ENCODE assay signal across 17 cellular contexts in the genomic region with DNA sequence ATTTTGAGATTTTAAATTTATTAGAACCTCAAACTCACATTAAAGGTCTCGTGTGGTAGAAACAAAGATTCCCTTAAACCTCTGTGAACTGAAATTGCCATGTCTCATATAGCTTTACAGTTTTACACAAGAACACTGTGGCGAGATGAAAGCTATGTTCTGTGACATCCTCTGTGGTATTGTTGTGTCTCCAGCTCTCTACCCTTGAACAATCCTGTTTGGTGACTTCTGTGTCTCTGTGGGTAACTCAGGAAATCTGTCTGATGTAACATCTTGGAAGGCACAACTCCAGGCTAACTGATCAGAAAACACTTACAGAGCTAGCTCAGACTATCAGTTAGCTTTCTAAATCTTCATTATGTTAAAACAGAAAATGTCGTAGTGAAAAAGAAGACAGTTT.
A peak's percentile ranks its signal among the peaks of the same experiment; 100 is the strongest.
DNase-seq lines count a peak whose midpoint lies in the region; ATAC-seq, FAIRE-seq and TF ChIP-seq lines count a peak whose summit lies in the region.
"Had no signal": no experiment of that assay in that cellular context is flagged by ENCODE, and none has a peak within 500 bp of the region (broad histone marks: within the 10 kb centered on the region; RNA-seq: fewer than 3 reads in every experiment).

No MANE protein-coding gene starts in this region.

- POLR2A ChIA-PET in CD4-positive, alpha-beta memory T cell (lab: Charles Lee; ENCODE audit: partially characterized antibody) = no interaction called here
- POLR2A ChIA-PET in naive thymus-derived CD8-positive, alpha-beta T cell (lab: Charles Lee) = no interaction called here

- H3K27me3 Mint-ChIP-seq in CD4-positive, alpha-beta memory T cell = no peaks in the 10 kb centered on the region
- H3K27me3 Mint-ChIP-seq in naive thymus-derived CD8-positive, alpha-beta T cell = no peaks in the 10 kb centered on the region
- H3K27me3 Mint-ChIP-seq: central memory CD8-positive, alpha-beta T cell; stimulated activated memory B cell treated with anti-CD40 and anti-IgM and Interleukin-4, amounts not matched to agents 10 μg/mL and 1 μg/mL and 100 μg/mL, for 72 hours had no signal

- no peaks in the 10 kb centered on the region for H3K9me3 Mint-ChIP-seq in CD4-positive, alpha-beta memory T cell
- H3K9me3 Mint-ChIP-seq in naive thymus-derived CD8-positive, alpha-beta T cell = no peaks in the 10 kb centered on the region
- H3K9me3 Mint-ChIP-seq: activated naive CD4-positive, alpha-beta T cell treated with anti-CD3 and anti-CD28 coated beads, Interleukin-2, amount 50 U/mL, for 72 hours; central memory CD8-positive, alpha-beta T cell; stimulated activated memory B cell treated with anti-CD40 and anti-IgM and Interleukin-4, amounts not matched to agents 10 μg/mL and 1 μg/mL and 100 μg/mL, for 72 hours had no signal

- H3K4me1 ChIP-seq in BLaER1 = peaks cover 37% of the 10 kb centered on the region
- H3K4me1 ChIP-seq in keratinocyte (ENCODE audit: control insufficient read depth, extremely low read depth, insufficient read depth, low read length) = peaks cover 15% of the 10 kb centered on the region
- H3K4me1 ChIP-seq in CD4-positive, alpha-beta memory T cell (ENCODE audit: insufficient read depth, low read length) = no peaks in the 10 kb centered on the region
- H3K4me1 ChIP-seq in ovary (ENCODE audit: insufficient read depth) = no peaks in the 10 kb centered on the region
- H3K4me1 ChIP-seq: esophagus muscularis mucosa, prostate gland had no signal

- H3K9ac ChIP-seq in BLaER1 (no peak overlapping the region), keratinocyte (ENCODE audit: control insufficient read depth, extremely low read depth, insufficient read depth, low read length) (no peak overlapping the region)

- no peaks in the 10 kb centered on the region for H3K79me2 ChIP-seq in keratinocyte (ENCODE audit: control insufficient read depth, insufficient read depth, low read length)

- H2AFZ ChIP-seq in keratinocyte (ENCODE audit: control insufficient read depth, low read length) = peak overlapping the region; percentile 54

- peak; percentile 4 for DNase-seq in UCSD-AML1 (lab: John Stamatoyannopoulos, UW; ENCODE audit: unreplicated experiment)
- DNase-seq in keratinocyte (ENCODE audit: low read depth, low spot score) = no peak
- DNase-seq in CD4-positive, alpha-beta memory T cell = no peak
- no peak for DNase-seq in naive thymus-derived CD8-positive, alpha-beta T cell
- DNase-seq in NCI-H226 = no peak
- DNase-seq in ovary = no peak
- DNase-seq: NCI-H1105 treated with DMSO at 0.1 percent for 48 hours; NCI-H524; stimulated activated CD4-positive, alpha-beta T cell treated with anti-CD3 and anti-CD28 coated beads, Interleukin-4, amount 100 ng/mL, for 1 hour had no signal

- H3K4me3 ChIP-seq in BLaER1 = no peak overlapping the region
- H3K4me3 ChIP-seq in keratinocyte (ENCODE audit: control insufficient read depth in 2 of 3, extremely low read depth in 1 of 3, insufficient read depth in 2 of 3, low read depth in 1 of 3, low read length in 3 of 3) = no peak overlapping the region
- no peak overlapping the region for H3K4me3 ChIP-seq in CD4-positive, alpha-beta memory T cell (ENCODE audit: low read length in 2 of 2)
- no peak overlapping the region for H3K4me3 ChIP-seq in ovary
- H3K4me3 ChIP-seq: esophagus muscularis mucosa, prostate gland had no signal

- H3K9me1 ChIP-seq in keratinocyte (ENCODE audit: control insufficient read depth, extremely low read depth, insufficient read depth, low read length) = no peaks in the 10 kb centered on the region

- no peak for TF ChIP-seq EP300 in ovary (IDR thresholded peaks at IDR 0.05)

- no peaks in the 10 kb centered on the region for H3K36me3 Mint-ChIP-seq in CD4-positive, alpha-beta memory T cell
- no peaks in the 10 kb centered on the region for H3K36me3 Mint-ChIP-seq in naive thymus-derived CD8-positive, alpha-beta T cell
- H3K36me3 Mint-ChIP-seq: activated naive CD4-positive, alpha-beta T cell treated with anti-CD3 and anti-CD28 coated beads, Interleukin-2, amount 50 U/mL, for 72 hours; stimulated activated memory B cell treated with anti-CD40 and anti-IgM and Interleukin-4, amounts not matched to agents 10 μg/mL and 1 μg/mL and 100 μg/mL, for 72 hours had no signal

- H3K27me3 ChIP-seq in BLaER1 = no peaks in the 10 kb centered on the region
- H3K27me3 ChIP-seq in keratinocyte (ENCODE audit: control insufficient read depth, extremely low read depth, insufficient read depth, low read length) = no peaks in the 10 kb centered on the region
- H3K27me3 ChIP-seq in CD4-positive, alpha-beta memory T cell (ENCODE audit: insufficient read depth, low read length) = no peaks in the 10 kb centered on the region
- H3K27me3 ChIP-seq in ovary = no peaks in the 10 kb centered on the region
- H3K27me3 ChIP-seq: esophagus muscularis mucosa had no signal

- 83 to 90% (median 88%) methylated on average over 3 of the region's 3 CpGs for WGBS in ovary, 3 donors

- intact Hi-C loops in CD4-positive, alpha-beta memory T cell (cut with micrococcal nuclease) = no loop called here
- intact Hi-C loops in ovary (cut with DNase I) = no loop called here

- H3K4me1 Mint-ChIP-seq in CD4-positive, alpha-beta memory T cell = no peaks in the 10 kb centered on the region
- no peaks in the 10 kb centered on the region for H3K4me1 Mint-ChIP-seq in naive thymus-derived CD8-positive, alpha-beta T cell
- H3K4me1 Mint-ChIP-seq: central memory CD8-positive, alpha-beta T cell; stimulated activated memory B cell treated with anti-CD40 and anti-IgM and Interleukin-4, amounts not matched to agents 10 μg/mL and 1 μg/mL and 100 μg/mL, for 72 hours had no signal

- H4K20me1 ChIP-seq in BLaER1 (no peaks in the 10 kb centered on the region), keratinocyte (ENCODE audit: control insufficient read depth, extremely low read depth, insufficient read depth, low read length) (no peaks in the 10 kb centered on the region)

- H3K4me2 ChIP-seq in BLaER1 (peak overlapping the region; percentile 52), keratinocyte (ENCODE audit: control insufficient read depth, extremely low read depth, insufficient read depth, low read depth, low read length) (peak overlapping the region; percentile 30)

- no peak overlapping the region for H3K27ac Mint-ChIP-seq in CD4-positive, alpha-beta memory T cell
- H3K27ac Mint-ChIP-seq in naive thymus-derived CD8-positive, alpha-beta T cell = no peak overlapping the region
- H3K27ac Mint-ChIP-seq: activated naive CD4-positive, alpha-beta T cell treated with anti-CD3 and anti-CD28 coated beads, Interleukin-2, amount 50 U/mL, for 72 hours; stimulated activated memory B cell treated with anti-CD40 and anti-IgM and Interleukin-4, amounts not matched to agents 10 μg/mL and 1 μg/mL and 100 μg/mL, for 72 hours had no signal

- H3K9me3 ChIP-seq in BLaER1 (no peaks in the 10 kb centered on the region), keratinocyte (ENCODE audit: control insufficient read depth, low read depth, low read length) (no peaks in the 10 kb centered on the region), ovary (no peaks in the 10 kb centered on the region)
- H3K9me3 ChIP-seq in CD4-positive, alpha-beta memory T cell (ENCODE audit: control insufficient read depth in 1 of 2, low read length in 2 of 2) = no peaks in the 10 kb centered on the region
- H3K9me3 ChIP-seq: esophagus muscularis mucosa, prostate gland had no signal

- CTCF ChIA-PET in CD4-positive, alpha-beta memory T cell (lab: Charles Lee; ENCODE audit: partially characterized antibody) = no interaction called here

- no peak overlapping the region for H3K4me3 Mint-ChIP-seq in CD4-positive, alpha-beta memory T cell
- H3K4me3 Mint-ChIP-seq in naive thymus-derived CD8-positive, alpha-beta T cell = no peak overlapping the region
- H3K4me3 Mint-ChIP-seq: central memory CD8-positive, alpha-beta T cell; stimulated activated memory B cell treated with anti-CD40 and anti-IgM and Interleukin-4, amounts not matched to agents 10 μg/mL and 1 μg/mL and 100 μg/mL, for 72 hours had no signal

- no peak for TF ChIP-seq POLR2A in ovary (IDR thresholded peaks at IDR 0.05)

- TF ChIP-seq CTCF in keratinocyte (optimal IDR thresholded peaks at IDR 0.05 in 1 of 3, IDR thresholded peaks at IDR 0.05 in 1 of 3, conservative IDR thresholded peaks at IDR 0.05 in 1 of 3; ENCODE audit: extremely low read depth in 1 of 3, insufficient read depth in 2 of 3, low read length in 3 of 3) = no peak
- no peak for TF ChIP-seq CTCF in ovary (IDR thresholded peaks at IDR 0.05)

- FAIRE-seq in keratinocyte (lab: Jason Lieb, UNC) = peak; percentile 83

- H3K36me3 ChIP-seq in BLaER1 = no peaks in the 10 kb centered on the region
- H3K36me3 ChIP-seq in keratinocyte (ENCODE audit: control insufficient read depth in 2 of 2, extremely low read depth in 1 of 2, insufficient read depth in 2 of 2, low read length in 2 of 2) = no peaks in the 10 kb centered on the region
- H3K36me3 ChIP-seq in CD4-positive, alpha-beta memory T cell (ENCODE audit: insufficient read depth, low read length) = no peaks in the 10 kb centered on the region
- no peaks in the 10 kb centered on the region for H3K36me3 ChIP-seq in ovary
- H3K36me3 ChIP-seq: esophagus muscularis mucosa, prostate gland had no signal

- peak; percentile 49 for ATAC-seq in HG03432 (IDR thresholded peaks at IDR 0.05; ENCODE audit: unreplicated experiment)
- no peak for ATAC-seq in naive thymus-derived CD8-positive, alpha-beta T cell
- ATAC-seq: activated naive CD4-positive, alpha-beta T cell treated with anti-CD3 and anti-CD28 coated beads, Interleukin-2, amount 50 U/mL, for 72 hours; stimulated activated memory B cell treated with anti-CD40 and anti-IgM and Interleukin-4, amounts not matched to agents 10 μg/mL and 1 μg/mL and 100 μg/mL, for 72 hours had no signal

- dilution Hi-C loops in keratinocyte (cut with MboI; ENCODE audit: extremely low pct_ligation_motif_present, low sequenced_read_pairs) = no loop called here

- H3K27ac ChIP-seq in BLaER1 (no peak overlapping the region), keratinocyte (ENCODE audit: control insufficient read depth, insufficient read depth, low read length) (no peak overlapping the region), ovary (no peak overlapping the region)
- no peak overlapping the region for H3K27ac ChIP-seq in CD4-positive, alpha-beta memory T cell (ENCODE audit: low read depth, low read length)
- H3K27ac ChIP-seq: C4-2B, esophagus muscularis mucosa, prostate gland had no signal
